31 cellular contexts compared by ENCODE assay signal in genomic region chr19:4606181-4606580, GRCh38.
"Had no signal": no experiment of that assay in that cellular context is flagged by ENCODE, and none has a peak within 500 bp of the region (broad histone marks: within the 10 kb centered on the region; RNA-seq: fewer than 3 reads in every experiment).

No MANE protein-coding gene starts in this region.

- H3K27me3 ChIP-seq: MG63 had no signal

- H3K9me3 ChIP-seq: MG63 had no signal

- H3K4me3 ChIP-seq: MG63 had no signal

- DNase-seq: Karpas-422, Kasumi-1, MG63, MM.1S, MV-4-11, NCI-H1048, NCI-H1092, NCI-H1092 treated with DMSO at 0.1 percent for 48 hours, NCI-H1105, NCI-H1105 treated with DMSO at 0.1 percent for 48 hours, NCI-H1417, NCI-H1417 treated with DMSO at 0.1 percent for 48 hours, NCI-H1436, NCI-H1436 treated with DMSO at 0.1 percent for 48 hours, NCI-H146, NCI-H1694, NCI-H1694 treated with DMSO at 0.1 percent for 48 hours, NCI-H187 treated with DMSO at 0.1 percent for 48 hours, NCI-H2029, NCI-H2029 treated with DMSO at 0.1 percent for 48 hours, NCI-H2081, NCI-H2081 treated with DMSO at 0.1 percent for 48 hours, NCI-H2171, NCI-H2171 treated with DMSO at 0.1 percent for 48 hours, NCI-H226, NCI-H345, NCI-H446, NCI-H446 treated with DMSO at 0.1 percent for 48 hours, NCI-H510A, NCI-H510A treated with DMSO at 0.1 percent for 48 hours, NCI-H524 had no signal

- H3K36me3 ChIP-seq: MG63 had no signal
